Comparison of ENCODE assay signal across 18 cellular contexts in the genomic region with DNA sequence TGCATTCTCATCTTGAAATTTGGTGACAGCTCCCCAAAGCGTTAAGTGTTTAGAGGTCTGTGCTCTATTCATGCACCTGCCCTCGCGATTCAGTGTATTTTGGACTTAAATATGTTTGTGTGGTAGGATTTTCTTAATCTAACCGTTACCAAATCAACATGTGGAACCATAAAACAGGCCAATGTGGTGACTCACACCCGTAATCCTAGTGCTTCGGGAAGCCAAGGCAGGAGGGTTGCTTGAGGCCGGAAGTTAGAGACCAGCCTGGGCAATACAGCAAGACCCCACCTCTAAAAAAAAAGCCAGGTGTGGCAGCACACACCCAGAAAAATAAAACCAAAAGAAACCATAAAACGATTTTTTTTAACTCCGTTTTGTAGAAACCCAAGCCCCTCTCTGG. TPM values are rescaled to one million over a fixed set of nuclear protein-coding genes. Genes with fewer than 3 reads are reported as not detected.
DNase-seq lines count a peak whose midpoint lies in the region; ATAC-seq and TF ChIP-seq lines count a peak whose summit lies in the region.
"Had no signal": no experiment of that assay in that cellular context is flagged by ENCODE, and none has a peak within 500 bp of the region (broad histone marks: within the 10 kb centered on the region; RNA-seq: fewer than 3 reads in every experiment).

No MANE protein-coding gene starts in this region.

- peaks cover 47 to 54% of the 10 kb centered on the region in 2 donors for H3K36me3 ChIP-seq in thyroid gland

- no peaks in the 10 kb centered on the region for H3K27me3 ChIP-seq in thyroid gland
- H3K27me3 ChIP-seq: BE2C, MG63 had no signal

- peaks cover 0 to 13% of the 10 kb centered on the region in 2 donors for H3K4me1 ChIP-seq in thyroid gland

- WGBS in thyroid gland, 2 donors = 95 to 96% methylated on average over 9 of the region's 9 CpGs

- in situ Hi-C loops in astrocyte of the spinal cord (cut with HindIII; ENCODE audit: low sequenced_read_pairs) = no loop called here

- no peak overlapping the region for H3K4me3 ChIP-seq in astrocyte of the spinal cord (ENCODE audit: low read depth, low read length)
- H3K4me3 ChIP-seq in thyroid gland (replicated peaks in 1 of 3) = no peak overlapping the region
- H3K4me3 ChIP-seq: MG63, psoas muscle had no signal

- peak; percentile 31 for DNase-seq in activated effector memory CD4-positive, alpha-beta T cell treated with anti-CD3 and anti-CD28 coated beads, Interleukin-2, amount 50 U/mL, for 16 hours
- no peak for DNase-seq in activated effector memory CD4-positive, alpha-beta T cell treated with Interleukin-2 at 50 U/mL for 16 hours
- peak; percentile 36 for DNase-seq in astrocyte of the spinal cord (ENCODE audit: low read depth, low spot score)
- peak; percentile 12 for DNase-seq in left lobe of liver (ENCODE audit: low spot score)
- peak; percentile 1 for DNase-seq in thyroid gland
- no peak for DNase-seq in activated CD4-positive, CD25-positive, alpha-beta regulatory T cell (lab: John Stamatoyannopoulos, UW)
- DNase-seq: activated CD4-positive, alpha-beta T cell treated with anti-CD3 and anti-CD28 coated beads, Interleukin-2, amount 10 ng/mL, durations not matched to agents 24 days and 14 days; activated CD8-positive, alpha-beta memory T cell treated with anti-CD3 and anti-CD28 coated beads, Interleukin-2, amount 10 ng/mL, durations not matched to agents 7 days and 5 days; Calu3; IMR-90; MG63; NCI-H1436; NCI-H524 treated with DMSO at 0.1 percent for 48 hours had no signal

- ATAC-seq in left lobe of liver (no peak), GM18861 (IDR thresholded peaks at IDR 0.05; ENCODE audit: unreplicated experiment) (no peak)
- no peak for ATAC-seq in activated CD4-positive, CD25-positive, alpha-beta regulatory T cell treated with anti-CD3 and anti-CD28 coated beads, Interleukin-2, amount 50 U/mL, for 24 hours
- ATAC-seq: activated CD8-positive, alpha-beta memory T cell treated with anti-CD3 and anti-CD28 coated beads, Interleukin-2, amount 10 ng/mL, durations not matched to agents 7 days and 5 days; psoas muscle; T-cell had no signal

- H3K27ac ChIP-seq in thyroid gland = peak overlapping the region; percentile 60 to 78 (median 75)
- H3K27ac ChIP-seq: psoas muscle had no signal

- no peak for TF ChIP-seq POLR2A in thyroid gland (IDR thresholded peaks at IDR 0.05)

- H3K9me3 ChIP-seq in thyroid gland = no peaks in the 10 kb centered on the region
- H3K9me3 ChIP-seq: BE2C, MG63, psoas muscle had no signal

- intact Hi-C loops in thyroid gland (cut with DNase I) = no loop called here

- no peak for TF ChIP-seq CTCF in astrocyte of the spinal cord (IDR thresholded peaks at IDR 0.05; ENCODE audit: low read depth, low read length)
- TF ChIP-seq CTCF in thyroid gland (IDR thresholded peaks at IDR 0.05) = no peak

RNA-seq across cellular contexts. Expression of a gene that starts 31.5 kb away (rescaled TPM):
- total RNA-seq in left lobe of liver = 10.3 TPM
- 100 to 1,000 TPM in 1 of 4 donors, 10 to 100 TPM in 3; 83.2 to 141 (median 94.6) TPM for total RNA-seq in thyroid gland

Comparison
In these comparisons a context has a peak if more than half of its experiments do, and no peak if none do; other contexts are left out.
1. DNase-seq: peak in activated effector memory CD4-positive, alpha-beta T cell treated with anti-CD3 and anti-CD28 coated beads, Interleukin-2, amount 50 U/mL, for 16 hours (single experiment), astrocyte of the spinal cord (single experiment), left lobe of liver (single experiment) and thyroid gland (2 of 2); none in activated effector memory CD4-positive, alpha-beta T cell treated with Interleukin-2 at 50 U/mL for 16 hours (single experiment) and activated CD4-positive, CD25-positive, alpha-beta regulatory T cell (0 of 4).